10 cellular contexts compared by ENCODE assay signal in the genomic region with DNA sequence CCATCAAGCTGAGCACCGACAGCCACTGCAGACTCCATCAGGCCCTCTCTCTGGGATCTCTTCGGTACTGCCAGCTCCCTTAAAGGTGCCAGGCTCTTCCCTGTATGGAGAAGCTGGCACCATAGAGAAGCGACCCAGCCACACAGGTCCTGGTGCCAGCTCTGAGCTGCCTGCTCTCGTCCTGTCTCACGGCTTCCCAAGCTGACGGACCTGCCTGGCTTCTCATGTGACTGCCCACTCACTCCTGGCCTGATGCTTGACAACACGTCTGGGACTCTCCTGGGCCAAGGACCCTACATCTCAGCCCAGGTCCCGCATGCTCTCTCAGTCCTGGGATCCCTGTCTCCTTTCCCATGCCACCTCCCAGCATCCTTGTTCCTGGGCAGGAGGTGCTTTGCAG. TPM values are rescaled to one million over a fixed set of nuclear protein-coding genes. Genes with fewer than 3 reads are reported as not detected.
DNase-seq lines count a peak whose midpoint lies in the region; ATAC-seq and TF ChIP-seq lines count a peak whose summit lies in the region.
"Had no signal": no experiment of that assay in that cellular context is flagged by ENCODE, and none has a peak within 500 bp of the region (broad histone marks: within the 10 kb centered on the region; RNA-seq: fewer than 3 reads in every experiment).

No MANE protein-coding gene starts in this region.

- dilution Hi-C loops in mammary epithelial cell (cut with HindIII; ENCODE audit: low sequenced_read_pairs), result loop anchor here (5.0 kb wide), 2 partner anchors 36 to 61 kb away; no protein-coding TSS in a partner anchor

- H3K4me3 ChIP-seq in ACC112 (ENCODE audit: low read depth, low read length) (no peak overlapping the region), mammary epithelial cell (replicated peaks in 1 of 3; ENCODE audit: insufficient read depth in 1 of 3, low read depth in 2 of 3, low read length in 3 of 3) (no peak overlapping the region), psoas muscle (no peak overlapping the region), testis (no peak overlapping the region)

- H3K27me3 ChIP-seq in ACC112 (ENCODE audit: insufficient read depth, low read length) (no peaks in the 10 kb centered on the region), mammary epithelial cell (ENCODE audit: insufficient read depth, low read length) (peaks cover 6% of the 10 kb centered on the region), psoas muscle (ENCODE audit: insufficient read depth in 3 of 3, low read length in 2 of 3) (no peaks in the 10 kb centered on the region), testis (no peaks in the 10 kb centered on the region)

- no peaks in the 10 kb centered on the region for H3K36me3 ChIP-seq in ACC112 (ENCODE audit: insufficient read depth, low read length)
- no peaks in the 10 kb centered on the region for H3K36me3 ChIP-seq in mammary epithelial cell (ENCODE audit: insufficient read depth, low read length)
- H3K36me3 ChIP-seq in psoas muscle (ENCODE audit: insufficient read depth in 1 of 2, low read depth in 1 of 2), result no peaks in the 10 kb centered on the region
- no peaks in the 10 kb centered on the region for H3K36me3 ChIP-seq in testis (ENCODE audit: low read depth, missing control alignments)

- H3K4me1 ChIP-seq in ACC112 (ENCODE audit: control insufficient read depth, insufficient read depth, low read length, unreplicated experiment) (peaks cover 68% of the 10 kb centered on the region), mammary epithelial cell (ENCODE audit: insufficient read depth, low read length) (peaks cover 22% of the 10 kb centered on the region), psoas muscle (peaks cover 85% of the 10 kb centered on the region), testis (peaks cover 45% of the 10 kb centered on the region)

- peak; percentile 35 for ATAC-seq in left lobe of liver
- peak; percentile 60 to 64 (median 62) for ATAC-seq in psoas muscle
- no peak for ATAC-seq in HG02763 (IDR thresholded peaks at IDR 0.05; ENCODE audit: unreplicated experiment)

- TF ChIP-seq POLR2A in testis (IDR thresholded peaks at IDR 0.05), result no peak

- H3K79me2 ChIP-seq in ACC112 (ENCODE audit: control insufficient read depth, insufficient read depth, low read length, unreplicated experiment) (no peaks in the 10 kb centered on the region), mammary epithelial cell (ENCODE audit: insufficient read depth, low read length) (no peaks in the 10 kb centered on the region)

- BruUV-seq in mammary epithelial cell (replicated peaks; lab: Mats Ljungman, UMichigan), result no TSS peak

- in situ Hi-C loops in mammary epithelial cell (cut with MboI; ENCODE audit: low sequenced_read_pairs in 2 of 2), result loop anchor here in 1 of 2 donors (5.0 kb wide), 1 partner anchor 71 kb away; no protein-coding TSS in a partner anchor

- TF ChIP-seq CTCF in mammary epithelial cell (conservative IDR thresholded peaks at IDR 0.05 in 1 of 2, IDR thresholded peaks at IDR 0.05 in 1 of 2; ENCODE audit: extremely low read depth in 1 of 2, insufficient read depth in 1 of 2, low read depth in 1 of 2, low read length in 2 of 2) (no peak), psoas muscle (IDR thresholded peaks at IDR 0.05) (no peak), testis (IDR thresholded peaks at IDR 0.05) (no peak)

- H3K4me2 ChIP-seq in mammary epithelial cell (ENCODE audit: insufficient read depth, low read depth, low read length), result no peak overlapping the region

- peak overlapping the region; percentile 99 for H3K27ac ChIP-seq in ACC112 (ENCODE audit: low read depth, low read length)
- no peak overlapping the region for H3K27ac ChIP-seq in mammary epithelial cell (ENCODE audit: insufficient read depth, low read depth, low read length)
- peak overlapping the region; percentile 94 for H3K27ac ChIP-seq in psoas muscle
- H3K27ac ChIP-seq in testis, result peak overlapping the region in 1 of 2 donors; percentile 70

- intact Hi-C loops in mammary epithelial cell (cut with micrococcal nuclease), result no loop called here
- intact Hi-C loops in psoas muscle (cut with DNase I), result loop anchor here in 1 of 2 donors (10.0 kb wide), 1 partner anchor 334 kb away; no protein-coding TSS in a partner anchor
- intact Hi-C loops in testis (cut with DNase I; ENCODE audit: low total_unique reads), result no loop called here

- CTCF ChIA-PET in mammary epithelial cell (lab: Charles Lee; ENCODE audit: low non-redundant PET), result no interaction called here

- no peak overlapping the region for H2AFZ ChIP-seq in ACC112 (ENCODE audit: low read length, unreplicated experiment)
- H2AFZ ChIP-seq in mammary epithelial cell (ENCODE audit: low read depth, low read length), result peak overlapping the region; percentile 83

- H4K20me1 ChIP-seq in mammary epithelial cell (ENCODE audit: insufficient read depth, low read length), result no peaks in the 10 kb centered on the region

- no peak overlapping the region for H3K9ac ChIP-seq in mammary epithelial cell (ENCODE audit: insufficient read depth, low read length)

- no peaks in the 10 kb centered on the region for H3K9me3 ChIP-seq in mammary epithelial cell (replicated peaks; ENCODE audit: insufficient read depth, low read length)
- H3K9me3 ChIP-seq in psoas muscle, result no peaks in the 10 kb centered on the region
- H3K9me3 ChIP-seq in testis, result no peaks in the 10 kb centered on the region

- 46% methylated on average over 6 of the region's 8 CpGs for WGBS in mammary epithelial cell (ENCODE audit: low coverage, missing lambda C conversion rate)
- 31 to 60% (median 31%) methylated on average over 8 of the region's 8 CpGs for WGBS in psoas muscle, 3 donors
- WGBS in testis, 2 donors, result 85 to 91% methylated on average over 8 of the region's 8 CpGs

- DNase-seq in mammary epithelial cell (no peak), left lobe of liver (ENCODE audit: low spot score) (peak; percentile 61), psoas muscle (peak in 1 of 2 donors; percentile 82), GM03348 (ENCODE audit: low spot score) (no peak), testis (no peak), ureter (ENCODE audit: low spot score) (no peak)
- DNase-seq: stimulated activated CD4-positive, alpha-beta T cell treated with anti-CD3 and anti-CD28 coated beads, Interleukin-2, amount 100 ng/mL, for 48 hours had no signal

RNA-seq across cellular contexts. Expression of gene ATOH8, which starts 12.6 kb away (rescaled TPM):
- total RNA-seq in mammary epithelial cell (not detected), left lobe of liver (28.0 TPM), psoas muscle (10 to 100 TPM; 22.0 to 82.1 (median 57.3) TPM), testis (10 to 100 TPM; 14.2 to 16.8 TPM), ureter (21.8 TPM)
- polyA plus RNA-seq in mammary epithelial cell (not detected), psoas muscle (10 to 100 TPM; 48.7 to 77.2 (median 59.4) TPM), testis (ENCODE audit: insufficient read depth, low read depth, low replicate concordance) (13.5 TPM)
- not detected for polyA minus RNA-seq in mammary epithelial cell
- total RNA-seq: activated CD8-positive, alpha-beta memory T cell treated with anti-CD3 and anti-CD28 coated beads for 36 hours had no signal

RNA-seq across cellular contexts. Expression of gene GNLY, which starts 47.1 kb away (rescaled TPM):
- total RNA-seq in mammary epithelial cell, result not detected
- not detected for polyA plus RNA-seq in mammary epithelial cell
- not detected for polyA minus RNA-seq in mammary epithelial cell
- 0.68 TPM for total RNA-seq in left lobe of liver
- total RNA-seq in psoas muscle, result 10 to 100 TPM in 1 of 4 donors, 1 to 10 TPM in 2, under 1 TPM in 1; 0.58 to 20.0 (median 5.8) TPM
- 10 to 100 TPM in 2 of 3 donors, 1 to 10 TPM in 1; 4.9 to 31.6 (median 23.4) TPM for polyA plus RNA-seq in psoas muscle
- total RNA-seq in testis, result 1 to 10 TPM in 1 of 2 donors, under 1 TPM in 1; 0.43 to 2.6 TPM
- 2.2 TPM for polyA plus RNA-seq in testis (ENCODE audit: insufficient read depth, low read depth, low replicate concordance)
- total RNA-seq in ureter, result 1.9 TPM

Comparison
In these comparisons a context has a peak if more than half of its experiments do, and no peak if none do; other contexts are left out.
1. RNA of gene ATOH8, which starts 12.6 kb away (total RNA-seq): 22.0 to 82.1 TPM in psoas muscle, 28.0 TPM in left lobe of liver (single experiment), 21.8 TPM in ureter (single experiment) and 14.2 to 16.8 TPM in testis; not detected in mammary epithelial cell; every median in the first group is over 10 times any median in the second.